ENCODE assay signal across 8 cellular contexts in genomic region chr2:74472945-74473258, GRCh38. TPM values are rescaled to one million over a fixed set of nuclear protein-coding genes. Genes with fewer than 3 reads are reported as not detected.
A peak's percentile ranks its signal among the peaks of the same experiment; 100 is the strongest.
DNase-seq lines count a peak whose midpoint lies in the region; ATAC-seq and TF ChIP-seq lines count a peak whose summit lies in the region.

No MANE protein-coding gene starts in this region.

- peaks cover 19% of the 10 kb centered on the region for H3K36me3 ChIP-seq in CD8-positive, alpha-beta T cell (ENCODE audit: insufficient read depth, low read length)
- no peaks in the 10 kb centered on the region; the same call in 1 of the 2 replicates for H3K36me3 ChIP-seq in MM.1S (replicated peaks; ENCODE audit: insufficient read depth, low read length)
- peaks cover 26% of the 10 kb centered on the region for H3K36me3 ChIP-seq in endodermal cell (ENCODE audit: control insufficient read depth, insufficient read depth, low read length)

- POLR2A ChIA-PET in CD8-positive, alpha-beta T cell (lab: Charles Lee) = interaction anchor here (0.7 to 4.0 kb wide), 14 partner anchors 8 to 723 kb away, joined by 3 to 110 read pairs (median 4); partner anchors contain the start of genes AUP1, C2orf81, CCDC142 and HTRA2

- intact Hi-C loops in CD8-positive, alpha-beta T cell (cut with DNase I, micrococcal nuclease) = loop anchor here (1.0 kb wide), 6 partner anchors 10 to 56 kb away; partner anchors contain the start of genes TTC31 (in 2 of the 2), AUP1 (in 1 of the 2), C2orf81 (in 1 of the 2) and HTRA2 (in 1 of the 2)

- peak overlapping the region; percentile 69 for H3K4me3 ChIP-seq in CD8-positive, alpha-beta T cell (ENCODE audit: low read depth, low read length)
- peak overlapping the region; percentile 99 for H3K4me3 ChIP-seq in MM.1S (ENCODE audit: low read length)
- peak overlapping the region; percentile 96 for H3K4me3 ChIP-seq in endodermal cell (ENCODE audit: low read length)

- H2AFZ ChIP-seq in MM.1S (ENCODE audit: low read length) = peak overlapping the region; percentile 93

- H3K27ac ChIP-seq in CD8-positive, alpha-beta T cell (ENCODE audit: low read depth, low read length) = peak overlapping the region; percentile 78
- H3K27ac ChIP-seq in MM.1S (ENCODE audit: low read length) = peak overlapping the region; percentile 90
- H3K27ac ChIP-seq in endodermal cell (ENCODE audit: low read depth, low read length) = peak overlapping the region; percentile 85

- peaks cover 34% of the 10 kb centered on the region for H3F3A ChIP-seq in MM.1S (ENCODE audit: insufficient read depth, low read length)

- H3K27me3 ChIP-seq in CD8-positive, alpha-beta T cell (ENCODE audit: insufficient read depth, low read length) = no peaks in the 10 kb centered on the region
- H3K27me3 ChIP-seq in MM.1S (replicated peaks; ENCODE audit: insufficient read depth, low read length) = no peaks in the 10 kb centered on the region
- H3K27me3 ChIP-seq in endodermal cell (ENCODE audit: control insufficient read depth, insufficient read depth, low read length, poor library complexity, severe bottlenecking) = no peaks in the 10 kb centered on the region

- no peak for TF ChIP-seq CTCF in CD8-positive, alpha-beta T cell (IDR thresholded peaks at IDR 0.05)
- TF ChIP-seq CTCF in MM.1S (IDR thresholded peaks at IDR 0.05; ENCODE audit: low read length) = no peak
- no peak for TF ChIP-seq CTCF in endodermal cell (conservative IDR thresholded peaks at IDR 0.05)
- TF ChIP-seq CTCF in neural crest cell (conservative IDR thresholded peaks at IDR 0.05) = no peak

- WGBS in endodermal cell (ENCODE audit: insufficient coverage in 1 of 2, insufficient read length in 1 of 2), 2 experiments = 24 to 42% methylated on average over 7 of the region's 7 CpGs

- no peak for DNase-seq in CD8-positive, alpha-beta T cell
- DNase-seq in MM.1S (no peak), endodermal cell (no peak), neural crest cell (ENCODE audit: low read depth, low spot score) (no peak), NCI-H526 treated with DMSO at 0.1 percent for 48 hours (lab: John Stamatoyannopoulos, UW) (no peak), cerebellar cortex (ENCODE audit: low spot score) (no peak)

- H3K9ac ChIP-seq in MM.1S (ENCODE audit: low read length) (peak overlapping the region; percentile 87), endodermal cell (ENCODE audit: extremely low read depth, low read length, poor library complexity, severe bottlenecking) (peak overlapping the region; percentile 41)

- peaks cover 21% of the 10 kb centered on the region for H3K4me1 ChIP-seq in CD8-positive, alpha-beta T cell (ENCODE audit: insufficient read depth, low read length)
- H3K4me1 ChIP-seq in MM.1S (ENCODE audit: low read length) (peaks cover 5% of the 10 kb centered on the region; the same call in 1 of the 2 replicates), endodermal cell (ENCODE audit: control insufficient read depth, insufficient read depth, low read length) (no peaks in the 10 kb centered on the region)

- CTCF ChIA-PET in CD8-positive, alpha-beta T cell (lab: Charles Lee) = interaction anchor here (0.7 to 2.3 kb wide), 7 partner anchors 9 to 114 kb away, joined by 3 to 16 read pairs (median 3); partner anchors contain the start of genes CCDC142, INO80B and TTC31

- H3K4me1 Mint-ChIP-seq in CD8-positive, alpha-beta T cell (ENCODE audit: low read depth) = peaks cover 26% of the 10 kb centered on the region
- H3K4me1 Mint-ChIP-seq in endodermal cell (no peaks in the 10 kb centered on the region), neural crest cell (peaks cover 22% of the 10 kb centered on the region)

- H3K4me2 ChIP-seq in MM.1S (ENCODE audit: low read depth, low read length) = peak overlapping the region; percentile 93

- H3K27ac Mint-ChIP-seq in CD8-positive, alpha-beta T cell = peak overlapping the region; percentile 99
- H3K27ac Mint-ChIP-seq in endodermal cell (peak overlapping the region; percentile 96), neural crest cell (ENCODE audit: unreplicated experiment) (peak overlapping the region; percentile 98)

- ATAC-seq in CD8-positive, alpha-beta T cell = no peak
- ATAC-seq in HG03342 (IDR thresholded peaks at IDR 0.05; ENCODE audit: unreplicated experiment) (no peak), HG03354 (IDR thresholded peaks at IDR 0.05; ENCODE audit: poor library complexity, severe bottlenecking, unreplicated experiment) (no peak)

- no peaks in the 10 kb centered on the region for H3K9me2 ChIP-seq in MM.1S (replicated peaks; ENCODE audit: insufficient read depth, low read length)

- H3K9me3 Mint-ChIP-seq in CD8-positive, alpha-beta T cell = no peaks in the 10 kb centered on the region
- H3K9me3 Mint-ChIP-seq in endodermal cell = no peaks in the 10 kb centered on the region
- H3K9me3 Mint-ChIP-seq in neural crest cell = no peaks in the 10 kb centered on the region

- peak overlapping the region; percentile 97 for H3K4me3 Mint-ChIP-seq in CD8-positive, alpha-beta T cell
- peak overlapping the region; percentile 89 for H3K4me3 Mint-ChIP-seq in endodermal cell
- peak overlapping the region; percentile 98 for H3K4me3 Mint-ChIP-seq in neural crest cell

- H3K36me3 Mint-ChIP-seq in CD8-positive, alpha-beta T cell = peaks cover 38% of the 10 kb centered on the region
- H3K36me3 Mint-ChIP-seq in endodermal cell (ENCODE audit: low read depth) (peaks cover 23% of the 10 kb centered on the region), neural crest cell (ENCODE audit: low read depth) (peaks cover 14% of the 10 kb centered on the region)

- H3K9me3 ChIP-seq in CD8-positive, alpha-beta T cell (ENCODE audit: low read length) = no peaks in the 10 kb centered on the region
- H3K9me3 ChIP-seq in MM.1S (replicated peaks; ENCODE audit: insufficient read depth, low read length) (no peaks in the 10 kb centered on the region), endodermal cell (ENCODE audit: control insufficient read depth, low read length) (no peaks in the 10 kb centered on the region)

- H3K27me3 Mint-ChIP-seq in CD8-positive, alpha-beta T cell (ENCODE audit: low read depth) = no peaks in the 10 kb centered on the region
- H3K27me3 Mint-ChIP-seq in endodermal cell (ENCODE audit: insufficient read depth) (no peaks in the 10 kb centered on the region), neural crest cell (ENCODE audit: low read depth) (peaks cover 2% of the 10 kb centered on the region)

- no peaks in the 10 kb centered on the region for H4K20me1 ChIP-seq in MM.1S (ENCODE audit: insufficient read depth, low read length)

- H3K79me2 ChIP-seq in MM.1S (ENCODE audit: low read length) = peaks cover 6% of the 10 kb centered on the region

RNA-seq across cellular contexts. Expression of gene MRPL53, which starts 0.4 kb away (rescaled TPM):
- 10 to 100 TPM; 48.6 to 59.0 TPM for total RNA-seq in CD8-positive, alpha-beta T cell
- total RNA-seq in endodermal cell = 10 to 100 TPM; 50.9 to 62.7 TPM
- polyA plus RNA-seq in endodermal cell (2013, experiment 1 of 2) = 50.6 TPM
- 44.2 TPM for polyA plus RNA-seq in endodermal cell (2013, experiment 2 of 2)
- total RNA-seq in neural crest cell = 72.4 and 74.6 TPM in 2 replicates

RNA-seq across cellular contexts. Expression of gene MOGS, which starts 7.7 kb away (rescaled TPM):
- 10 to 100 TPM; 43.7 to 46.7 TPM for total RNA-seq in CD8-positive, alpha-beta T cell
- 10 to 100 TPM; 64.8 to 72.9 TPM for total RNA-seq in endodermal cell
- polyA plus RNA-seq in endodermal cell (2013, experiment 1 of 2) = 48.1 TPM
- polyA plus RNA-seq in endodermal cell (2013, experiment 2 of 2) = 46.6 TPM
- total RNA-seq in neural crest cell = 53.7 and 56.1 TPM in 2 replicates

RNA-seq across cellular contexts. Expression of gene CCDC142, which starts 9.9 kb away (rescaled TPM):
- 10 to 100 TPM; 12.6 to 13.6 TPM for total RNA-seq in CD8-positive, alpha-beta T cell
- total RNA-seq in endodermal cell (10 to 100 TPM; 19.0 to 24.7 TPM), neural crest cell (34.7 and 35.0 TPM in 2 replicates)
- 10.0 TPM for polyA plus RNA-seq in endodermal cell (2013, experiment 1 of 2)
- polyA plus RNA-seq in endodermal cell (2013, experiment 2 of 2) = 11.4 TPM

RNA-seq across cellular contexts. Expression of gene TTC31, which starts 10.0 kb away (rescaled TPM):
- total RNA-seq in CD8-positive, alpha-beta T cell = 10 to 100 TPM; 25.9 to 30.8 TPM
- total RNA-seq in endodermal cell = 10 to 100 TPM; 31.5 to 32.4 TPM
- polyA plus RNA-seq in endodermal cell (2013, experiment 1 of 2) = 26.4 TPM
- polyA plus RNA-seq in endodermal cell (2013, experiment 2 of 2) = 22.2 TPM
- total RNA-seq in neural crest cell = 29.6 and 31.6 TPM in 2 replicates

RNA-seq across cellular contexts. Expression of gene WBP1, which starts 14.7 kb away (rescaled TPM):
- 10 to 100 TPM; 68.5 to 70.6 TPM for total RNA-seq in CD8-positive, alpha-beta T cell
- total RNA-seq in endodermal cell = 100 to 1,000 TPM; 110 to 116 TPM
- polyA plus RNA-seq in endodermal cell (2013, experiment 1 of 2) = 121 TPM
- 102 TPM for polyA plus RNA-seq in endodermal cell (2013, experiment 2 of 2)
- 86.7 and 89.7 TPM in 2 replicates for total RNA-seq in neural crest cell
